1 cellular context compared by ENCODE assay signal in genomic region chr20:32024683-32025295, GRCh38.
TF ChIP-seq lines count a peak whose summit lies in the region.

No MANE protein-coding gene starts in this region.

TF ChIP-seq in HCT116, 20 proteins besides CTCF, POLR2A, EP300 and RAD21 (continued from another document):
- TF ChIP-seq REST (IDR thresholded peaks at IDR 0.05; ENCODE audit: low read depth) (no peak), EZH2 (IDR thresholded peaks at IDR 0.05) (no peak), MAX (IDR thresholded peaks at IDR 0.05) (no peak), ELF1 (IDR thresholded peaks at IDR 0.05; ENCODE audit: borderline replicate concordance, low read depth) (no peak), JUND (IDR thresholded peaks at IDR 0.05) (no peak), SP1 (IDR thresholded peaks at IDR 0.05; ENCODE audit: low read depth) (no peak), ZBTB33 (IDR thresholded peaks at IDR 0.05; ENCODE audit: extremely low read depth, insufficient replicate concordance, low read length) (no peak), SRF (IDR thresholded peaks at IDR 0.05; ENCODE audit: low read depth) (no peak)
TF ChIP-seq in HCT116: peak in this region for 0.
